Comparison of ENCODE assay signal across 1 cellular context in genomic region chr5:135075621-135076585, GRCh38.
TF ChIP-seq lines count a peak whose summit lies in the region.

No MANE protein-coding gene starts in this region.

TF ChIP-seq in K562, 482 proteins besides CTCF, POLR2A, EP300 and RAD21 (continued from another document):
- no peak for TF ChIP-seq PATZ1 (CRISPR knock-in tag; IDR thresholded peaks at IDR 0.05; ENCODE audit: borderline replicate concordance)
- peak; percentile 47 for TF ChIP-seq FOSL1 (tag; conservative IDR thresholded peaks at IDR 0.05)
- 0 out of 2 replicates have a peak, but pooled peaks have one; percentile 58 for TF ChIP-seq JUND (IDR thresholded peaks at IDR 0.05; ENCODE audit: borderline replicate concordance, low read depth, low read length)
- TF ChIP-seq JUND (tag; IDR thresholded peaks at IDR 0.05; ENCODE audit: borderline replicate concordance, low read depth, low read length) = no peak
- TF ChIP-seq, protein P1, sequence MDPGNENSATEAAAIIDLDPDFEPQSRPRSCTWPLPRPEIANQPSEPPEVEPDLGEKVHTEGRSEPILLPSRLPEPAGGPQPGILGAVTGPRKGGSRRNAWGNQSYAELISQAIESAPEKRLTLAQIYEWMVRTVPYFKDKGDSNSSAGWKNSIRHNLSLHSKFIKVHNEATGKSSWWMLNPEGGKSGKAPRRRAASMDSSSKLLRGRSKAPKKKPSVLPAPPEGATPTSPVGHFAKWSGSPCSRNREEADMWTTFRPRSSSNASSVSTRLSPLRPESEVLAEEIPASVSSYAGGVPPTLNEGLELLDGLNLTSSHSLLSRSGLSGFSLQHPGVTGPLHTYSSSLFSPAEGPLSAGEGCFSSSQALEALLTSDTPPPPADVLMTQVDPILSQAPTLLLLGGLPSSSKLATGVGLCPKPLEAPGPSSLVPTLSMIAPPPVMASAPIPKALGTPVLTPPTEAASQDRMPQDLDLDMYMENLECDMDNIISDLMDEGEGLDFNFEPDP (CRISPR knock-in tag; IDR thresholded peaks at IDR 0.05) = no peak
- TF ChIP-seq, protein P2, sequence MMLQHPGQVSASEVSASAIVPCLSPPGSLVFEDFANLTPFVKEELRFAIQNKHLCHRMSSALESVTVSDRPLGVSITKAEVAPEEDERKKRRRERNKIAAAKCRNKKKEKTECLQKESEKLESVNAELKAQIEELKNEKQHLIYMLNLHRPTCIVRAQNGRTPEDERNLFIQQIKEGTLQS (IDR thresholded peaks at IDR 0.05) = peak; percentile 60
- TF ChIP-seq, protein P2 (CRISPR knock-in tag; conservative IDR thresholded peaks at IDR 0.05) = no peak
- TF ChIP-seq MEIS2 (IDR thresholded peaks at IDR 0.05; ENCODE audit: partially characterized antibody) = peak; percentile 71
